Comparison of ENCODE assay signal across 8 cellular contexts in the genomic region with DNA sequence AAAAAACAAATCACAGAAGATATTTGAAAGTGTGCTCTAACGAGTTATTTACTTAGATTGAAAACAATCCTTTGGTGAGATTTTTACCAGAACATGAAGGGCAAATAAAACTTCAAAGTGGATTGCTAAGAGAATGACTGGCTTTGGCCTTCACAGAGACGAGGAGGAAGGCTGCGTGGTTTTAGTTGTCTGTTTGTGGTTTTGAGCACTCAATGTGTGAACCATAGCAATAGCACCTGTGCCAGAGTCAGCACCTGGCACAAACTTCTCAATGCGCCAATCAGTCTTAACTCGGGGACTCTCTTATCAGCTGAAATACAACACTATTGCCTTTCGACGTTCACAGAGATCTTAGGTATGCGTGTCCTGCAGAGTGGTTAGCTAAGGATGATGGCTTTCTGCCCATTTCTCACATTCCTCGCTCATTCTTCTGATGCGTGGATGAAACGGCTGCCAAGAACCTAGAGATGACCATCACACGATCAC.
DNase-seq lines count a peak whose midpoint lies in the region; ATAC-seq, FAIRE-seq and TF ChIP-seq lines count a peak whose summit lies in the region.

No MANE protein-coding gene starts in this region.

- H3K27me3 ChIP-seq in left lung: no peaks in the 10 kb centered on the region

- TF ChIP-seq RAD21 in Ishikawa (IDR thresholded peaks at IDR 0.05; ENCODE audit: low read depth): no peak

- H3K36me3 ChIP-seq in left lung: peaks cover 0 to 8% of the 10 kb centered on the region in 2 donors

- H3K4me1 ChIP-seq in left lung: peaks cover 16 to 80% of the 10 kb centered on the region in 2 donors

- peak; percentile 56 for FAIRE-seq in D721Med (lab: Jason Lieb, UNC)

- DNase-seq in D721Med (ENCODE audit: insufficient read length, low spot score) (no peak), left lung (no peak), NCI-H2081 (lab: John Stamatoyannopoulos, UW) (no peak), iPS-NIHi11 (ENCODE audit: low spot score) (no peak), T1000 (lab: John Stamatoyannopoulos, UW) (no peak)
- peak; percentile 54 to 67 for DNase-seq in activated T-cell treated with anti-CD3 and anti-CD28 coated beads, Interleukin-2, amount 50 U/mL, for 48 hours

- H3K27ac ChIP-seq in left lung: peak overlapping the region; percentile 67 to 97

- intact Hi-C loops in left lung (cut with DNase I): loop anchor here in 1 of 2 donors (10.0 kb wide), 1 partner anchor 52 kb away; no protein-coding TSS in a partner anchor

- 0 out of 2 replicates have a peak, but pooled peaks have one; percentile 60 for TF ChIP-seq EP300 in Ishikawa (IDR thresholded peaks at IDR 0.05; ENCODE audit: borderline replicate concordance)

- peak; percentile 54 for ATAC-seq in GM21381 (IDR thresholded peaks at IDR 0.05; ENCODE audit: unreplicated experiment)
- peak; percentile 43 for ATAC-seq in left lung

- no peaks in the 10 kb centered on the region for H3K9me3 ChIP-seq in left lung

- TF ChIP-seq CTCF in D721Med (IDR thresholded peaks at IDR 0.05; ENCODE audit: insufficient read depth, missing control alignments) (no peak), left lung (IDR thresholded peaks at IDR 0.05) (no peak)

- no peak overlapping the region for H3K4me3 ChIP-seq in left lung

TF ChIP-seq in Ishikawa, 13 proteins besides CTCF, POLR2A, EP300 and RAD21:
- TF ChIP-seq FOXM1 (IDR thresholded peaks at IDR 0.05; ENCODE audit: borderline replicate concordance, low read depth): no peak
- TF ChIP-seq, protein P1, sequence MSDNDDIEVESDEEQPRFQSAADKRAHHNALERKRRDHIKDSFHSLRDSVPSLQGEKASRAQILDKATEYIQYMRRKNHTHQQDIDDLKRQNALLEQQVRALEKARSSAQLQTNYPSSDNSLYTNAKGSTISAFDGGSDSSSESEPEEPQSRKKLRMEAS (IDR thresholded peaks at IDR 0.05): 0 out of 2 replicates have a peak, but pooled peaks have one; percentile 19
- TF ChIP-seq ZBTB7A (IDR thresholded peaks at IDR 0.05; ENCODE audit: low read depth): no peak
- TF ChIP-seq NFIC (IDR thresholded peaks at IDR 0.05): peak; percentile 95
- no peak for TF ChIP-seq TAF1 (IDR thresholded peaks at IDR 0.05; ENCODE audit: low read depth)
- TF ChIP-seq EGR1 (IDR thresholded peaks at IDR 0.05): no peak
- no peak for TF ChIP-seq CREB1 (IDR thresholded peaks at IDR 0.05; ENCODE audit: low read depth)
- TF ChIP-seq TEAD4 (IDR thresholded peaks at IDR 0.05): peak; percentile 96
- TF ChIP-seq, protein P2, sequence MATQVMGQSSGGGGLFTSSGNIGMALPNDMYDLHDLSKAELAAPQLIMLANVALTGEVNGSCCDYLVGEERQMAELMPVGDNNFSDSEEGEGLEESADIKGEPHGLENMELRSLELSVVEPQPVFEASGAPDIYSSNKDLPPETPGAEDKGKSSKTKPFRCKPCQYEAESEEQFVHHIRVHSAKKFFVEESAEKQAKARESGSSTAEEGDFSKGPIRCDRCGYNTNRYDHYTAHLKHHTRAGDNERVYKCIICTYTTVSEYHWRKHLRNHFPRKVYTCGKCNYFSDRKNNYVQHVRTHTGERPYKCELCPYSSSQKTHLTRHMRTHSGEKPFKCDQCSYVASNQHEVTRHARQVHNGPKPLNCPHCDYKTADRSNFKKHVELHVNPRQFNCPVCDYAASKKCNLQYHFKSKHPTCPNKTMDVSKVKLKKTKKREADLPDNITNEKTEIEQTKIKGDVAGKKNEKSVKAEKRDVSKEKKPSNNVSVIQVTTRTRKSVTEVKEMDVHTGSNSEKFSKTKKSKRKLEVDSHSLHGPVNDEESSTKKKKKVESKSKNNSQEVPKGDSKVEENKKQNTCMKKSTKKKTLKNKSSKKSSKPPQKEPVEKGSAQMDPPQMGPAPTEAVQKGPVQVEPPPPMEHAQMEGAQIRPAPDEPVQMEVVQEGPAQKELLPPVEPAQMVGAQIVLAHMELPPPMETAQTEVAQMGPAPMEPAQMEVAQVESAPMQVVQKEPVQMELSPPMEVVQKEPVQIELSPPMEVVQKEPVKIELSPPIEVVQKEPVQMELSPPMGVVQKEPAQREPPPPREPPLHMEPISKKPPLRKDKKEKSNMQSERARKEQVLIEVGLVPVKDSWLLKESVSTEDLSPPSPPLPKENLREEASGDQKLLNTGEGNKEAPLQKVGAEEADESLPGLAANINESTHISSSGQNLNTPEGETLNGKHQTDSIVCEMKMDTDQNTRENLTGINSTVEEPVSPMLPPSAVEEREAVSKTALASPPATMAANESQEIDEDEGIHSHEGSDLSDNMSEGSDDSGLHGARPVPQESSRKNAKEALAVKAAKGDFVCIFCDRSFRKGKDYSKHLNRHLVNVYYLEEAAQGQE (IDR thresholded peaks at IDR 0.05; ENCODE audit: low read depth): no peak
- TF ChIP-seq YY1 (IDR thresholded peaks at IDR 0.05; ENCODE audit: low read depth): no peak
- TF ChIP-seq TCF12 (IDR thresholded peaks at IDR 0.05; ENCODE audit: low read depth): peak; percentile 63; the same call in 1 of the 2 replicates
- TF ChIP-seq, protein P3, sequence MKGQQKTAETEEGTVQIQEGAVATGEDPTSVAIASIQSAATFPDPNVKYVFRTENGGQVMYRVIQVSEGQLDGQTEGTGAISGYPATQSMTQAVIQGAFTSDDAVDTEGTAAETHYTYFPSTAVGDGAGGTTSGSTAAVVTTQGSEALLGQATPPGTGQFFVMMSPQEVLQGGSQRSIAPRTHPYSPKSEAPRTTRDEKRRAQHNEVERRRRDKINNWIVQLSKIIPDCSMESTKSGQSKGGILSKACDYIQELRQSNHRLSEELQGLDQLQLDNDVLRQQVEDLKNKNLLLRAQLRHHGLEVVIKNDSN (IDR thresholded peaks at IDR 0.05): no peak
- TF ChIP-seq CEBPB (IDR thresholded peaks at IDR 0.05): no peak

Comparison
In these comparisons a context has a peak if more than half of its experiments do, and no peak if none do; other contexts are left out.
1. DNase-seq: peak in activated T-cell treated with anti-CD3 and anti-CD28 coated beads, Interleukin-2, amount 50 U/mL, for 48 hours (2 of 2); none in D721Med (single experiment), left lung (0 of 2), NCI-H2081 (0 of 2), iPS-NIHi11 (single experiment) and T1000 (single experiment).